Comparison of ENCODE assay signal across 17 cellular contexts in genomic region chr7:105325225-105325904, GRCh38.
DNase-seq lines count a peak whose midpoint lies in the region; ATAC-seq lines count a peak whose summit lies in the region.
"Had no signal": no experiment of that assay in that cellular context is flagged by ENCODE, and none has a peak within 500 bp of the region (broad histone marks: within the 10 kb centered on the region; RNA-seq: fewer than 3 reads in every experiment).

No MANE protein-coding gene starts in this region.

- H3K4me3 Mint-ChIP-seq in stimulated activated memory B cell treated with anti-CD40 and anti-IgM and Interleukin-4, amounts not matched to agents 10 μg/mL and 1 μg/mL and 100 μg/mL, for 72 hours: peak overlapping the region; percentile 15
- H3K4me3 Mint-ChIP-seq: activated CD4-positive, alpha-beta memory T cell treated with anti-CD3 and anti-CD28 coated beads for 36 hours; T-helper 1 cell treated with Interleukin-12 subunit alpha and Interleukin-12 subunit beta and Interleukin-4 antibody, amounts not matched to agents 30 μg/mL and 1 μg/mL, for 36 hours had no signal

- H3K27ac Mint-ChIP-seq in stimulated activated memory B cell treated with anti-CD40 and anti-IgM and Interleukin-4, amounts not matched to agents 10 μg/mL and 1 μg/mL and 100 μg/mL, for 72 hours: peak overlapping the region; percentile 85
- H3K27ac Mint-ChIP-seq: activated CD4-positive, alpha-beta memory T cell treated with anti-CD3 and anti-CD28 coated beads for 36 hours; T-helper 1 cell treated with Interleukin-12 subunit alpha and Interleukin-12 subunit beta and Interleukin-4 antibody, amounts not matched to agents 30 μg/mL and 1 μg/mL, for 36 hours had no signal

- peak; percentile 72 for ATAC-seq in HG02870 (IDR thresholded peaks at IDR 0.05; ENCODE audit: unreplicated experiment)
- ATAC-seq in stimulated activated memory B cell treated with anti-CD40 and anti-IgM and Interleukin-4, amounts not matched to agents 10 μg/mL and 1 μg/mL and 100 μg/mL, for 72 hours: peak; percentile 96
- ATAC-seq in HG02763 (IDR thresholded peaks at IDR 0.05; ENCODE audit: unreplicated experiment): no peak
- ATAC-seq: pancreas had no signal

- peaks cover 22% of the 10 kb centered on the region for H3K36me3 Mint-ChIP-seq in stimulated activated memory B cell treated with anti-CD40 and anti-IgM and Interleukin-4, amounts not matched to agents 10 μg/mL and 1 μg/mL and 100 μg/mL, for 72 hours

- H3K9me3 Mint-ChIP-seq in stimulated activated memory B cell treated with anti-CD40 and anti-IgM and Interleukin-4, amounts not matched to agents 10 μg/mL and 1 μg/mL and 100 μg/mL, for 72 hours: no peaks in the 10 kb centered on the region
- H3K9me3 Mint-ChIP-seq: activated CD4-positive, alpha-beta memory T cell treated with anti-CD3 and anti-CD28 coated beads for 36 hours; T-helper 1 cell treated with Interleukin-12 subunit alpha and Interleukin-12 subunit beta and Interleukin-4 antibody, amounts not matched to agents 30 μg/mL and 1 μg/mL, for 36 hours had no signal

- no peaks in the 10 kb centered on the region for H3K27me3 Mint-ChIP-seq in stimulated activated memory B cell treated with anti-CD40 and anti-IgM and Interleukin-4, amounts not matched to agents 10 μg/mL and 1 μg/mL and 100 μg/mL, for 72 hours
- H3K27me3 Mint-ChIP-seq: activated CD4-positive, alpha-beta memory T cell treated with anti-CD3 and anti-CD28 coated beads for 36 hours had no signal

- peaks cover 76% of the 10 kb centered on the region for H3K4me1 Mint-ChIP-seq in stimulated activated memory B cell treated with anti-CD40 and anti-IgM and Interleukin-4, amounts not matched to agents 10 μg/mL and 1 μg/mL and 100 μg/mL, for 72 hours

- DNase-seq in SIG-M5 treated with dmso at 0.1 percent for 504 hours (lab: John Stamatoyannopoulos, UW; ENCODE audit: unreplicated experiment) (peak; percentile 19), SIG-M5 (lab: John Stamatoyannopoulos, UW) (no peak), NAMALWA (ENCODE audit: low spot score) (peak; percentile 36), midbrain (lab: John Stamatoyannopoulos, UW) (no peak), NCI-H187 (lab: John Stamatoyannopoulos, UW) (no peak)
- DNase-seq: 8988T; activated CD4-positive, alpha-beta memory T cell treated with anti-CD3 and anti-CD28 coated beads for 36 hours; activated effector memory CD4-positive, alpha-beta T cell treated with Interleukin-2 at 50 U/mL for 16 hours; Caco-2; mammary epithelial cell; NCI-H2171 treated with DMSO at 0.1 percent for 48 hours; pancreas; PC-9 had no signal

Comparison
In these comparisons a context has a peak if more than half of its experiments do, and no peak if none do; other contexts are left out.
1. DNase-seq: peak in SIG-M5 treated with dmso at 0.1 percent for 504 hours (single experiment) and NAMALWA (single experiment); none in SIG-M5 (single experiment), midbrain (single experiment) and NCI-H187 (0 of 2).